1 cellular context compared by ENCODE assay signal in genomic region chr16:14303654-14304394, GRCh38.
TF ChIP-seq lines count a peak whose summit lies in the region.

No MANE protein-coding gene starts in this region.

TF ChIP-seq in SK-N-SH treated with all-trans-retinoic acid at 6 μM for 48 hours, 23 proteins besides CTCF, POLR2A, EP300 and RAD21 (continued from another document):
- TF ChIP-seq CREB5 (CRISPR knock-in tag; IDR thresholded peaks at IDR 0.05; ENCODE audit: low read depth) (no peak), ZNF565 (CRISPR knock-in tag; conservative IDR thresholded peaks at IDR 0.05; ENCODE audit: low read depth) (no peak), OSR1 (CRISPR knock-in tag; IDR thresholded peaks at IDR 0.05) (no peak)
